In the genomic region with DNA sequence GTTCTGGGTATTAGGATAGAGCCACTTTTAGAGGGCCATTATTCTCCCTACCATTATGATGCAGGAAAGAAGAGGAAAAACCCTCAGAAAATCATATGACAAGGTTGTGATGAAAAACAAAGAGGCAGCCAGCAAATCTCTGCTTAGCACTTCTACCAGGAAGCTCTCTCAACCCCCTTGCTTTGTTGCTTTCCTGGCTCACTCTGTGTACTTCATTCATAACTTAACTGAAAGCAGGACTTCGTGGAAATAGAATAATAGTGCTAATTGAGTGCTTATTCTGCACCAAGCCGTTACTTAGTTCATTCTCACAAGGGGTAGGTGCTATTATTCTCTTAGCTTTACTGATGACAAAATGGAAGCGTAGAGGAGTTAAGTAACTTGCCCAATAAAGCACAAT, we compare ENCODE assay signal across 21 cellular contexts.
"Had no signal": no experiment of that assay in that cellular context is flagged by ENCODE, and none has a peak within 500 bp of the region (broad histone marks: within the 10 kb centered on the region; RNA-seq: fewer than 3 reads in every experiment).

No MANE protein-coding gene starts in this region.

- H3K9ac ChIP-seq: parathyroid adenoma had no signal

- H3K4me3 ChIP-seq: esophagus squamous epithelium, hepatocyte, left ventricle myocardium inferior, lower lobe of right lung, psoas muscle, spleen, stomach, thoracic aorta, transverse colon had no signal

- H3K36me3 ChIP-seq: esophagus squamous epithelium, left ventricle myocardium inferior, lower lobe of right lung, spleen, stomach, thoracic aorta, transverse colon had no signal

- DNase-seq: cerebellar nuclear complex; effector memory CD8-positive, alpha-beta T cell; esophagus squamous epithelium; foreskin fibroblast; kidney; left cardiac atrium; left ventricle myocardium inferior; lower lobe of right lung; mesendoderm; naive thymus-derived CD4-positive, alpha-beta T cell; nephron progenitor cell; psoas muscle; spleen; stimulated activated CD4-positive, alpha-beta T cell treated with anti-CD3 and anti-CD28 coated beads, Interleukin-2, amount 100 ng/mL, for 24 hours; stimulated activated CD4-positive, alpha-beta T cell treated with anti-CD3 and anti-CD28 coated beads, Interleukin-4, amount 100 ng/mL, for 4 hours; stimulated activated naive CD4-positive, alpha-beta T cell; stomach; transverse colon had no signal

- H3K27me3 ChIP-seq: hepatocyte, spleen, stomach, transverse colon had no signal

- H3K9me3 ChIP-seq: esophagus squamous epithelium, lower lobe of right lung, psoas muscle, spleen, stomach, thoracic aorta, transverse colon had no signal

- H3K4me1 ChIP-seq: left ventricle myocardium inferior, lower lobe of right lung, parathyroid adenoma, psoas muscle, spleen had no signal

- H3K27ac ChIP-seq: esophagus squamous epithelium, hepatocyte, left ventricle myocardium inferior, lower lobe of right lung, parathyroid adenoma, psoas muscle, spleen, stomach, thoracic aorta, transverse colon had no signal
